Comparison of ENCODE assay signal across 6 cellular contexts in genomic region chr3:194784341-194784740, GRCh38.
"Had no signal": no experiment of that assay in that cellular context is flagged by ENCODE, and none has a peak within 500 bp of the region (broad histone marks: within the 10 kb centered on the region; RNA-seq: fewer than 3 reads in every experiment).

No MANE protein-coding gene starts in this region.

- H3K4me3 ChIP-seq: GM23338 had no signal

- H3K36me3 Mint-ChIP-seq: IgD-negative memory B cell had no signal

- ATAC-seq: GM23338, HepG2 had no signal

- H3K27ac ChIP-seq: HL-60 had no signal

- H3K4me3 Mint-ChIP-seq: GM23338, H9, IgD-negative memory B cell had no signal

- H3K27me3 Mint-ChIP-seq: IgD-negative memory B cell had no signal

- H3K27ac Mint-ChIP-seq: GM23338, H9, IgD-negative memory B cell had no signal

- H3K4me1 Mint-ChIP-seq: GM23338, IgD-negative memory B cell had no signal

- DNase-seq: H9, HCEC 1CT had no signal

- H3K9me3 Mint-ChIP-seq: H9, IgD-negative memory B cell had no signal
